ENCODE assay signal across 8 cellular contexts in genomic region chr15:40743921-40744809, GRCh38. TPM values are rescaled to one million over a fixed set of nuclear protein-coding genes. Genes with fewer than 3 reads are reported as not detected.
DNase-seq lines count a peak whose midpoint lies in the region; TF ChIP-seq lines count a peak whose summit lies in the region.

No MANE protein-coding gene starts in this region.

- TF ChIP-seq CTCF in fibroblast of pulmonary artery (IDR thresholded peaks at IDR 0.05; ENCODE audit: low read length, missing control alignments) (peak; percentile 35), PC-9 (conservative IDR thresholded peaks at IDR 0.05) (no peak)

- POLR2A ChIA-PET in PC-9 (lab: Charles Lee; ENCODE audit: unreplicated experiment) = no interaction called here

- H3F3A ChIP-seq in PC-9 (ENCODE audit: insufficient read depth, low read depth) = peaks cover 9% of the 10 kb centered on the region; the same call in 1 of the 2 replicates

- H3K4me3 ChIP-seq in fibroblast of pulmonary artery (replicated peaks; ENCODE audit: low read depth, low read length) (no peak overlapping the region), PC-9 (no peak overlapping the region)

- intact Hi-C loops in PC-9 (cut with micrococcal nuclease; ENCODE audit: unreplicated experiment) = no loop called here

- H3K27ac ChIP-seq in PC-9 = no peak overlapping the region

- H3K27me3 ChIP-seq in PC-9 (ENCODE audit: insufficient read depth, low read depth) = no peaks in the 10 kb centered on the region

- no TSS peak for BruUV-seq in PC-9 (replicated peaks; lab: Mats Ljungman, UMichigan)

- no peaks in the 10 kb centered on the region for H4K20me1 ChIP-seq in PC-9 (ENCODE audit: insufficient read depth)

- no peaks in the 10 kb centered on the region for H3K4me1 ChIP-seq in PC-9 (replicated peaks; ENCODE audit: insufficient read depth)

- no peaks in the 10 kb centered on the region for H3K9me3 ChIP-seq in PC-9 (ENCODE audit: insufficient read depth, low read depth)

- H3K36me3 ChIP-seq in PC-9 (ENCODE audit: low read depth) = no peaks in the 10 kb centered on the region

- CTCF ChIA-PET in PC-9 (lab: Charles Lee) = interaction anchor here (0.5 to 0.6 kb wide), 2 partner anchors 93 to 154 kb away, joined by 3 read pairs; no protein-coding TSS in a partner anchor

- H3K9me2 ChIP-seq in PC-9 (ENCODE audit: insufficient read depth) = no peaks in the 10 kb centered on the region

- H2AFZ ChIP-seq in PC-9 = no peak overlapping the region

- H3K79me2 ChIP-seq in PC-9 (ENCODE audit: low read depth) = no peaks in the 10 kb centered on the region

- DNase-seq in SIG-M5 treated with dmso at 0.1 percent for 504 hours (lab: John Stamatoyannopoulos, UW; ENCODE audit: unreplicated experiment) (peak; percentile 16), SIG-M5 (lab: John Stamatoyannopoulos, UW) (no peak), fibroblast of pulmonary artery (ENCODE audit: low read depth) (peak; percentile 80), NCI-H146 treated with DMSO at 0.1 percent for 48 hours (lab: John Stamatoyannopoulos, UW; ENCODE audit: unreplicated experiment) (no peak), KG1 (lab: John Stamatoyannopoulos, UW) (no peak), PC-9 (no peak)
- DNase-seq in activated CD4-positive, alpha-beta T cell treated with anti-CD3 and anti-CD28 coated beads, Interleukin-2, amount 50 U/mL, for 4 hours = peak; percentile 48 to 57
- peak; percentile 39 to 50 for DNase-seq in stimulated activated CD4-positive, alpha-beta T cell treated with anti-CD3 and anti-CD28 coated beads, Interleukin-4, amount 100 ng/mL, for 48 hours (ENCODE audit: low read depth in 2 of 2)

- no peak overlapping the region for H3K4me2 ChIP-seq in PC-9

RNA-seq across cellular contexts. Expression of gene RMDN3, which starts 10.9 kb away (rescaled TPM):
- total RNA-seq in PC-9 (2021) = 15.7 and 19.8 TPM in 2 replicates

RNA-seq across cellular contexts. Expression of gene GCHFR, which starts 19.7 kb away (rescaled TPM):
- total RNA-seq in PC-9 (2021) = 1.2 and 1.5 TPM in 2 replicates

RNA-seq across cellular contexts. Expression of gene C15orf62, which starts 25.6 kb away (rescaled TPM):
- 0.23 and 0.33 TPM in 2 replicates for total RNA-seq in PC-9 (2021)

RNA-seq across cellular contexts. Expression of gene RAD51, which starts 49.2 kb away (rescaled TPM):
- 19.8 and 22.5 TPM in 2 replicates for total RNA-seq in PC-9 (2021)

Comparison
In these comparisons a context has a peak if more than half of its experiments do, and no peak if none do; other contexts are left out.
1. DNase-seq: peak in SIG-M5 treated with dmso at 0.1 percent for 504 hours (single experiment), activated CD4-positive, alpha-beta T cell treated with anti-CD3 and anti-CD28 coated beads, Interleukin-2, amount 50 U/mL, for 4 hours (2 of 2), fibroblast of pulmonary artery (single experiment) and stimulated activated CD4-positive, alpha-beta T cell treated with anti-CD3 and anti-CD28 coated beads, Interleukin-4, amount 100 ng/mL, for 48 hours (2 of 2); none in SIG-M5 (single experiment), NCI-H146 treated with DMSO at 0.1 percent for 48 hours (single experiment), KG1 (single experiment) and PC-9 (0 of 2).